1 cellular context compared by ENCODE assay signal in the genomic region with DNA sequence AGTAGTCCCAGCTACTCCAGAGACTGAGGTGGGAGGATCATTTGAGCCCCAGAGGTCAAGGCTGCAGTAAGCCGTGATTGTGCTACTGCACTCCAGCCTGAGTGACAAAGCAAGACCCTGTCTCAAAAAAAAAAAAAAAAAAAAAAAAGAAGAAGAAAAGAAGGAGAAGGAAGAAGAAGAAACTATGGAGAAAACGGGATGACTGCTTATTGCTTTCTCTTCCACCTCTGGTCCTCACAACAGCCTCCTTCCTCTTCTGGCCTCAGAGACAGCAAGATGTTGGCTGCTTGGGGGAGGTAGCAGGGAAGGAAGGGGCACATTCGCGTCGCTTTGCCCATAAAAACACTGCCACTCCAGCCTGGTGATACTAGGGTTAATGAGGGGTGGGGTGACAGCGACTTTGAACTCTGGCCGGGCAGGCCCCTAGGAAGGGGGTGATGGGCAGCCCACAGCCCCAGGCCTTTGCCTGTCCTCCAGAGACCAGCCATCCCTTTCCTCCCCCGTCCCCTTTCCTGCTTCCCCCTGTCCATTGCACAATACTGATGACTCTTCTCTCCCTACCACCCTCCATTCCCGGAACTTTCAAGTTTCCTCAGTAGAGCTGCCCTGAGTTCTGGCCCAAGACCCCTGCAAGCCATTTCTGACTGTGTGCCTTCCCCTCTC.
A peak's percentile ranks its signal among the peaks of the same experiment; 100 is the strongest.
TF ChIP-seq lines count a peak whose summit lies in the region.

No MANE protein-coding gene starts in this region.

TF ChIP-seq in HepG2, 621 proteins besides CTCF, POLR2A, EP300 and RAD21 (continued from another document):
- TF ChIP-seq ZBTB4 (CRISPR knock-in tag; IDR thresholded peaks at IDR 0.05; ENCODE audit: borderline replicate concordance) (no peak), MIXL1 (CRISPR knock-in tag; IDR thresholded peaks at IDR 0.05) (0 out of 2 replicates have a peak, but pooled peaks have one; percentile 34), JUND (CRISPR knock-in tag; IDR thresholded peaks at IDR 0.05) (peak; percentile 83; the same call in 1 of the 2 replicates), ZNF441 (CRISPR knock-in tag; IDR thresholded peaks at IDR 0.05; ENCODE audit: borderline replicate concordance) (peak; percentile 22; the same call in 1 of the 2 replicates)
- TF ChIP-seq, protein P1, sequence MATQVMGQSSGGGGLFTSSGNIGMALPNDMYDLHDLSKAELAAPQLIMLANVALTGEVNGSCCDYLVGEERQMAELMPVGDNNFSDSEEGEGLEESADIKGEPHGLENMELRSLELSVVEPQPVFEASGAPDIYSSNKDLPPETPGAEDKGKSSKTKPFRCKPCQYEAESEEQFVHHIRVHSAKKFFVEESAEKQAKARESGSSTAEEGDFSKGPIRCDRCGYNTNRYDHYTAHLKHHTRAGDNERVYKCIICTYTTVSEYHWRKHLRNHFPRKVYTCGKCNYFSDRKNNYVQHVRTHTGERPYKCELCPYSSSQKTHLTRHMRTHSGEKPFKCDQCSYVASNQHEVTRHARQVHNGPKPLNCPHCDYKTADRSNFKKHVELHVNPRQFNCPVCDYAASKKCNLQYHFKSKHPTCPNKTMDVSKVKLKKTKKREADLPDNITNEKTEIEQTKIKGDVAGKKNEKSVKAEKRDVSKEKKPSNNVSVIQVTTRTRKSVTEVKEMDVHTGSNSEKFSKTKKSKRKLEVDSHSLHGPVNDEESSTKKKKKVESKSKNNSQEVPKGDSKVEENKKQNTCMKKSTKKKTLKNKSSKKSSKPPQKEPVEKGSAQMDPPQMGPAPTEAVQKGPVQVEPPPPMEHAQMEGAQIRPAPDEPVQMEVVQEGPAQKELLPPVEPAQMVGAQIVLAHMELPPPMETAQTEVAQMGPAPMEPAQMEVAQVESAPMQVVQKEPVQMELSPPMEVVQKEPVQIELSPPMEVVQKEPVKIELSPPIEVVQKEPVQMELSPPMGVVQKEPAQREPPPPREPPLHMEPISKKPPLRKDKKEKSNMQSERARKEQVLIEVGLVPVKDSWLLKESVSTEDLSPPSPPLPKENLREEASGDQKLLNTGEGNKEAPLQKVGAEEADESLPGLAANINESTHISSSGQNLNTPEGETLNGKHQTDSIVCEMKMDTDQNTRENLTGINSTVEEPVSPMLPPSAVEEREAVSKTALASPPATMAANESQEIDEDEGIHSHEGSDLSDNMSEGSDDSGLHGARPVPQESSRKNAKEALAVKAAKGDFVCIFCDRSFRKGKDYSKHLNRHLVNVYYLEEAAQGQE (IDR thresholded peaks at IDR 0.05; ENCODE audit: borderline replicate concordance in 1 of 2, low read depth in 1 of 2, low read length in 2 of 2): peak in 1 of 2 experiments; percentile 35; a peak in 1 of 4 replicates
